Comparison of ENCODE assay signal across 8 cellular contexts in genomic region chr2:113583541-113584225, GRCh38. TPM values are rescaled to one million over a fixed set of nuclear protein-coding genes. Genes with fewer than 3 reads are reported as not detected.
DNase-seq lines count a peak whose midpoint lies in the region; ATAC-seq, FAIRE-seq and TF ChIP-seq lines count a peak whose summit lies in the region.
"Not testable (repeated sequence)": the region's sequence is repeated elsewhere in the genome, so short reads cannot be mapped to it uniquely, and the experiment has no call there.

No MANE protein-coding gene starts in this region.

- intact Hi-C loops in OCI-LY7 (cut with micrococcal nuclease; ENCODE audit: unreplicated experiment); left cardiac atrium (cut with DNase I): not testable (repeated sequence)
- intact Hi-C loops in naive thymus-derived CD4-positive, alpha-beta T cell (cut with micrococcal nuclease) = loop anchor here in 1 of 2 donors (5.0 kb wide), 1 partner anchor 304 kb away; no protein-coding TSS in a partner anchor

- POLR2A ChIA-PET in OCI-LY7 (lab: Charles Lee); naive thymus-derived CD4-positive, alpha-beta T cell (lab: Charles Lee): not testable (repeated sequence)

- not testable (repeated sequence) for H3K27me3 ChIP-seq in naive thymus-derived CD4-positive, alpha-beta T cell (ENCODE audit: control insufficient read depth in 2 of 2, insufficient read depth in 2 of 2, low read length in 2 of 2)

- H3K4me3 Mint-ChIP-seq in naive thymus-derived CD4-positive, alpha-beta T cell = peak overlapping the region; percentile 73 to 95 (median 90)

- CTCF ChIA-PET in OCI-LY7 (lab: Charles Lee; ENCODE audit: unreplicated experiment); naive thymus-derived CD4-positive, alpha-beta T cell (lab: Charles Lee): not testable (repeated sequence)

- H3K36me3 Mint-ChIP-seq in naive thymus-derived CD4-positive, alpha-beta T cell = not testable (repeated sequence)

- H3K4me1 Mint-ChIP-seq in naive thymus-derived CD4-positive, alpha-beta T cell = peaks cover 14 to 39% (median 28%) of the 10 kb centered on the region in 7 donors

- H3K4me2 ChIP-seq in OCI-LY7 (ENCODE audit: low read length) = peak overlapping the region; percentile 81

- FAIRE-seq in GM18507 (lab: Jason Lieb, UNC) = not testable (repeated sequence)

- DNase-seq in A172 (ENCODE audit: low spot score) = peak; percentile 44
- DNase-seq in GM18507 (ENCODE audit: extremely low spot score, insufficient read length, low read depth) = peak; percentile 44
- DNase-seq in OCI-LY7 (ENCODE audit: low spot score) = peak; percentile 82
- peak; percentile 70 to 74 (median 73) for DNase-seq in activated CD8-positive, alpha-beta memory T cell treated with anti-CD3 and anti-CD28 coated beads for 48 hours (ENCODE audit: low read depth in 2 of 3, low spot score in 2 of 3)
- not testable (repeated sequence) for DNase-seq in caudate nucleus (lab: John Stamatoyannopoulos, UW)
- DNase-seq in left cardiac atrium = peak; percentile 86
- peak; percentile 70 to 87 (median 79) for DNase-seq in naive thymus-derived CD4-positive, alpha-beta T cell
- DNase-seq in stimulated activated CD4-positive, alpha-beta T cell treated with anti-CD3 and anti-CD28 coated beads, Interleukin-4, amount 100 ng/mL, for 24 hours = peak; percentile 82

- TF ChIP-seq CTCF in OCI-LY7 (conservative IDR thresholded peaks at IDR 0.05; ENCODE audit: low read length) = not testable (repeated sequence)

- H4K20me1 ChIP-seq in OCI-LY7 (ENCODE audit: insufficient read depth, low read length) = not testable (repeated sequence)

- not testable (repeated sequence) for BruUV-seq in OCI-LY7 (replicated peaks; lab: Mats Ljungman, UMichigan)

- H3K9me2 ChIP-seq in OCI-LY7 (ENCODE audit: insufficient read depth, low read length) = not testable (repeated sequence)

- not testable (repeated sequence) for H3K4me1 ChIP-seq in OCI-LY7 (ENCODE audit: insufficient read depth, low read length, poor library complexity, severe bottlenecking); naive thymus-derived CD4-positive, alpha-beta T cell (ENCODE audit: control insufficient read depth in 2 of 2, insufficient read depth in 2 of 2, low read length in 2 of 2)

- not testable (repeated sequence) for H3K27me3 Mint-ChIP-seq in naive thymus-derived CD4-positive, alpha-beta T cell

- H3K9me3 Mint-ChIP-seq in naive thymus-derived CD4-positive, alpha-beta T cell = not testable (repeated sequence)

- peak overlapping the region; percentile 70 for H3K4me3 ChIP-seq in OCI-LY7 (ENCODE audit: low read depth, low read length, poor library complexity, severe bottlenecking)
- peak overlapping the region; percentile 81 for H3K4me3 ChIP-seq in naive thymus-derived CD4-positive, alpha-beta T cell (ENCODE audit: low read length)

- not testable (repeated sequence) for H3K36me3 ChIP-seq in OCI-LY7 (ENCODE audit: insufficient read depth, low read length); naive thymus-derived CD4-positive, alpha-beta T cell (ENCODE audit: control insufficient read depth in 2 of 3, insufficient read depth in 3 of 3, low read length in 3 of 3)

- not testable (repeated sequence) for H3K79me2 ChIP-seq in OCI-LY7 (ENCODE audit: insufficient read depth, low read depth, low read length)

- H2AFZ ChIP-seq in OCI-LY7 (ENCODE audit: low read length) = peak overlapping the region; percentile 100

- not testable (repeated sequence) for H3K9me3 ChIP-seq in OCI-LY7 (ENCODE audit: low read length); naive thymus-derived CD4-positive, alpha-beta T cell (ENCODE audit: control insufficient read depth in 2 of 3, low read length in 3 of 3)

- not testable (repeated sequence) for ATAC-seq in left cardiac atrium
- peak; percentile 61 for ATAC-seq in naive thymus-derived CD4-positive, alpha-beta T cell

- peak overlapping the region; percentile 73 to 92 (median 83) for H3K27ac Mint-ChIP-seq in naive thymus-derived CD4-positive, alpha-beta T cell

- H3K27ac ChIP-seq in OCI-LY7 (ENCODE audit: low read depth, low read length, poor library complexity, severe bottlenecking) (peak overlapping the region; percentile 41), caudate nucleus (ENCODE audit: low read depth, low read length) (peak overlapping the region; percentile 88)
- H3K27ac ChIP-seq in naive thymus-derived CD4-positive, alpha-beta T cell (ENCODE audit: low read depth, low read length) = peak overlapping the region; percentile 73

RNA-seq across cellular contexts. Expression of gene RABL2A, which starts 43.4 kb away (rescaled TPM):
- 7.0 and 14.4 TPM in 2 replicates for total RNA-seq in A172 (2014; rRNA removed; shearing (Covaris generic))
- total RNA-seq in OCI-LY7 (2014; rRNA removed; shearing (Covaris generic)) = 14.0 and 25.8 TPM in 2 replicates
- total RNA-seq in OCI-LY7 (2022) = 25.2 and 26.3 TPM in 2 replicates
- total RNA-seq in left cardiac atrium = 1 to 10 TPM; 5.8 to 7.7 TPM
- total RNA-seq in naive thymus-derived CD4-positive, alpha-beta T cell = 10 to 100 TPM; 16.5 to 57.9 (median 26.2) TPM
- 10 to 100 TPM; 14.8 to 19.0 TPM for polyA plus RNA-seq in naive thymus-derived CD4-positive, alpha-beta T cell
